ENCODE assay signal across 16 cellular contexts in the genomic region with DNA sequence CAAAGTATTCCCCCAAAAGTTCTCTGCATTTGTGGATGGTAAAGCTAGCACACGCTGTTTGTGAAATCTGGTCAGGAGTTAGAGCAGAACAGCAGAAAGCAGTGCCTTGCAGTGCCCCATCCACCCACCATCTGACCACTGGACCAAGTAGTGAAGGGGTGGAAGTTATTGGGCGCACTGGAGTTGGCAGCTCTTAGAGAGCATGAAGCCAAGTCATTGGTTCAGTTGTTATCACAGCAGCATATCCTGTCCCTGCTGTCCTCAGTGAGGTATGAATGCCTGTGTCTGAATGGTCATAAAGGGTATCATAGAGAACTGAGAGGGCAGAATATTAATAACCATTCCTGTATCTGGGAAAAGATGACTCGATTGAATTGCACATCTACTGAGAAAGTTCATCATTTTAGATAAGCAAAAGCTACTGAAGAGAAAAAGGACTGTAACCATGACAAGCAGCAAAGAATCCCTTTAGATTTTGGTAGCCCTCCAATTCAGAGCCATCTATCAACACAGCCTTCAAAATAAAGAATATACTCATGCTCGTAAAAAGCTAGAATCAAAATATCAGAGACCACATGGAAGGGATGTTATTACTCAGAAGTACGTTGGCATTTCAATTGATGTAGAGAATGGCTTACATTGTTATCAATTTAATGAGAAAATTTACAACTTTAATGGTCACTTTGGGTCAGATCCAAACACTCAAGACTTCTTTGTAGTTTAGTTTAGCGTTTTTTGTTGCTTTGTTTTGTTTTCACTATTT.
"Had no signal": no experiment of that assay in that cellular context is flagged by ENCODE, and none has a peak within 500 bp of the region (broad histone marks: within the 10 kb centered on the region; RNA-seq: fewer than 3 reads in every experiment).

No MANE protein-coding gene starts in this region.

- H3K4me1 ChIP-seq: lower lobe of right lung, right lobe of liver, transverse colon had no signal

- H3K36me3 ChIP-seq: lower lobe of right lung, right lobe of liver, transverse colon had no signal

- H3K27me3 ChIP-seq: right lobe of liver, transverse colon had no signal

- H3K27ac ChIP-seq: lower lobe of right lung, right lobe of liver, transverse colon had no signal

- DNase-seq: activated CD4-positive, alpha-beta T cell treated with anti-CD3 and anti-CD28 coated beads for 48 hours; activated CD8-positive, alpha-beta memory T cell treated with anti-CD3 and anti-CD28 coated beads, Interleukin-2, amount 50 U/mL, for 48 hours; activated CD8-positive, alpha-beta T cell treated with anti-CD3 and anti-CD28 coated beads, Interleukin-2, amount 10 ng/mL, durations not matched to agents 7 days and 5 days; activated naive CD4-positive, alpha-beta T cell; caudate nucleus; cortex of kidney; effector memory CD4-positive, alpha-beta T cell; glutamatergic neuron; lower lobe of right lung; naive thymus-derived CD8-positive, alpha-beta T cell; nucleus accumbens; right lobe of liver; substantia nigra; T-helper 1 cell; transverse colon had no signal

- ATAC-seq: activated CD8-positive, alpha-beta T cell treated with anti-CD3 and anti-CD28 coated beads, Interleukin-2, amount 10 ng/mL, durations not matched to agents 7 days and 5 days; lower lobe of right lung; naive thymus-derived CD8-positive, alpha-beta T cell; right lobe of liver; stimulated activated effector memory CD8-positive, alpha-beta T cell treated with anti-CD3 and anti-CD28 coated beads, Interleukin-12 subunit alpha, Interleukin-12 subunit beta, amount 100 ng/mL, for 72 hours had no signal

- H3K4me3 ChIP-seq: lower lobe of right lung, right lobe of liver, transverse colon had no signal

- H3K9me3 ChIP-seq: lower lobe of right lung, right lobe of liver, transverse colon had no signal
